Comparison of ENCODE assay signal across 8 cellular contexts in the genomic region with DNA sequence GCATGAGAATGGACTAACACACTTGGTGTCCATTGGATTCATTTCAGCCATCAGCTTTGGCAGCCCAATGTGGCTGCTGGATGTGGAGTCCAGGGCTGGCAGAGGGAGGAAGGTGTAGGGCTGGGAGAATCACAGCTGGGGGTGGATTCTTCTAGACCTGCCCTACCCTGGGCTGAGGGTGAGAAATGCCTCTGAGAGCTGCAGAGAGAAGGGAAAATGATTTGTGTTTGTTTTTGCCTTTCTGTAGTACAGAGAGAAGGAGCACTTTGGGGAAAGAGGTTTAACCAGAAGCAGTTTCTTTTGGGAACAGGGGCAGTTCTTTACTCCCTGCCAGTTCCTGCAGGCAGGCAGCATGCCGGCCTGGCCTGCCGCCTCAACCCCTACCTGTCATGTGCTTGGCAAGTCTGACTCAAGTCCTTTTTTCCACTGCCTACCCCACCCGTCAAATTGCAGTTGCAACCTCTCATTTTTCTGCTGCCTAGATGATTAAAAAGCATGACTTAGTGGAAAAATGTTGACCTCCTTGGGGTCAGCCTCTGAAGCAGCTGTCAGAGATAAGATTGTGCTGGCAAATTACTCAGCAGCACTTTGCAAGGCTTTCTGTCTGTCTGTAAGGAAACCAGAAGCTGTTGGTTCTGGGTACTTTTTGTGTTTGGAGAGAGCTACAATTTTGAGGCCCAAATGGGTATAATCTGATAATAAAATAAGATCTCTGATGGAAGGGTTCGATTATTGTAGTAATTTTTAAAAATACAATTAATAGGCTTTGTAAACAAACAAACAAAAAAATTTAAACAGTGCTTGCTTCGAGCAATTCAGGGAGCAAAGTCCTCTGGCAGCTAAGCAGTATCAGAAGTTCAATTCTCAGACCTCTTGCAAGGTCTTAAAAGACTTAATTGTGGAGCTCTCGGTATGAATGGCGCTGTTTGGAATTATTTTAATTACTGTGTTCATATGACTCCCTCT.
DNase-seq lines count a peak whose midpoint lies in the region; ATAC-seq and TF ChIP-seq lines count a peak whose summit lies in the region.

No MANE protein-coding gene starts in this region.

- H3K4me3 ChIP-seq in RWPE2 (ENCODE audit: severe bottlenecking): no peak overlapping the region

- peak; percentile 91 for ATAC-seq in RWPE2 (ENCODE audit: low read depth)
- ATAC-seq in GM19351 (IDR thresholded peaks at IDR 0.05; ENCODE audit: unreplicated experiment): no peak
- ATAC-seq in HG03280 (IDR thresholded peaks at IDR 0.05; ENCODE audit: unreplicated experiment): no peak

- H3K9me3 ChIP-seq in RWPE2 (ENCODE audit: severe bottlenecking): no peaks in the 10 kb centered on the region

- DNase-seq in COLO829 (ENCODE audit: low spot score) (peak; percentile 70), RWPE2 (ENCODE audit: low spot score) (no peak), amniotic epithelial cell (ENCODE audit: low read depth) (peak; percentile 98), islet precursor cell (peak; percentile 79), NCI-H2029 (lab: John Stamatoyannopoulos, UW) (no peak)
- peak; percentile 66 to 68 for DNase-seq in stimulated activated CD4-positive, alpha-beta T cell treated with anti-CD3 and anti-CD28 coated beads, Interleukin-15, amount 100 ng/mL, for 48 hours (ENCODE audit: low read depth in 2 of 2)

- no peaks in the 10 kb centered on the region for H3K36me3 ChIP-seq in RWPE2 (ENCODE audit: low read depth)

- TF ChIP-seq CTCF in RWPE2 (IDR thresholded peaks at IDR 0.05; ENCODE audit: poor library complexity, severe bottlenecking): no peak

- peaks cover 7% of the 10 kb centered on the region for H3K4me1 ChIP-seq in RWPE2 (ENCODE audit: insufficient read depth, poor library complexity, severe bottlenecking)

- no peaks in the 10 kb centered on the region for H3K27me3 ChIP-seq in RWPE2 (ENCODE audit: insufficient read depth, poor library complexity, severe bottlenecking)

- peak overlapping the region; percentile 28 for H3K27ac ChIP-seq in RWPE2 (ENCODE audit: poor library complexity, severe bottlenecking)

Comparison
In these comparisons a context has a peak if more than half of its experiments do, and no peak if none do; other contexts are left out.
1. DNase-seq: peak in COLO829 (single experiment), amniotic epithelial cell (single experiment), islet precursor cell (single experiment) and stimulated activated CD4-positive, alpha-beta T cell treated with anti-CD3 and anti-CD28 coated beads, Interleukin-15, amount 100 ng/mL, for 48 hours (2 of 2); none in RWPE2 (single experiment) and NCI-H2029 (single experiment).